In genomic region chr3:81823882-81824395, GRCh38 we compare ENCODE assay signal across 8 cellular contexts.
DNase-seq lines count a peak whose midpoint lies in the region; ATAC-seq, FAIRE-seq and TF ChIP-seq lines count a peak whose summit lies in the region.

No MANE protein-coding gene starts in this region.

- no peak overlapping the region for H3K27ac ChIP-seq in RWPE1

- ATAC-seq in GM19455 (IDR thresholded peaks at IDR 0.05; ENCODE audit: unreplicated experiment): peak; percentile 80
- peak; percentile 86 for ATAC-seq in HG03439 (IDR thresholded peaks at IDR 0.05; ENCODE audit: unreplicated experiment)

- FAIRE-seq in urothelium cell line (lab: Jason Lieb, UNC): no peak

- CTCF ChIA-PET in RWPE1 (lab: Yijun Ruan, JAX): no interaction called here

- peaks cover 4% of the 10 kb centered on the region for H3K36me3 Mint-ChIP-seq in neural crest cell (ENCODE audit: low read depth)

- TF ChIP-seq CTCF in AG10803 (conservative IDR thresholded peaks at IDR 0.05; ENCODE audit: low read length) (no peak), neural crest cell (conservative IDR thresholded peaks at IDR 0.05) (no peak), RWPE1 (conservative IDR thresholded peaks at IDR 0.05; ENCODE audit: low read depth) (no peak)

- POLR2A ChIA-PET in RWPE1 (lab: Yijun Ruan, JAX; ENCODE audit: low non-redundant PET): no interaction called here

- peak overlapping the region; percentile 89 for H3K27ac Mint-ChIP-seq in neural crest cell (ENCODE audit: unreplicated experiment)

- DNase-seq in AG10803 (ENCODE audit: low read depth) (peak; percentile 13), SHP77 (lab: John Stamatoyannopoulos, UW) (peak; percentile 19 to 22), neural crest cell (ENCODE audit: low read depth, low spot score) (no peak), iPS-NIHi11 (ENCODE audit: low spot score) (no peak), RWPE1 (ENCODE audit: low spot score) (no peak), urothelium cell line (ENCODE audit: low spot score) (no peak)

- no peaks in the 10 kb centered on the region for H3K27me3 Mint-ChIP-seq in neural crest cell (ENCODE audit: low read depth)

- H3K9me3 Mint-ChIP-seq in neural crest cell: peaks cover 8% of the 10 kb centered on the region

- H3K4me3 ChIP-seq in AG10803 (ENCODE audit: low read length): no peak overlapping the region

- no peak overlapping the region for H3K4me3 Mint-ChIP-seq in neural crest cell

- H3K4me1 Mint-ChIP-seq in neural crest cell: peaks cover 26% of the 10 kb centered on the region

Comparison
In these comparisons a context has a peak if more than half of its experiments do, and no peak if none do; other contexts are left out.
1. DNase-seq: peak in AG10803 (single experiment) and SHP77 (2 of 2); none in neural crest cell (single experiment), iPS-NIHi11 (single experiment), RWPE1 (single experiment) and urothelium cell line (single experiment).